Comparison of ENCODE assay signal across 9 cellular contexts in the genomic region with DNA sequence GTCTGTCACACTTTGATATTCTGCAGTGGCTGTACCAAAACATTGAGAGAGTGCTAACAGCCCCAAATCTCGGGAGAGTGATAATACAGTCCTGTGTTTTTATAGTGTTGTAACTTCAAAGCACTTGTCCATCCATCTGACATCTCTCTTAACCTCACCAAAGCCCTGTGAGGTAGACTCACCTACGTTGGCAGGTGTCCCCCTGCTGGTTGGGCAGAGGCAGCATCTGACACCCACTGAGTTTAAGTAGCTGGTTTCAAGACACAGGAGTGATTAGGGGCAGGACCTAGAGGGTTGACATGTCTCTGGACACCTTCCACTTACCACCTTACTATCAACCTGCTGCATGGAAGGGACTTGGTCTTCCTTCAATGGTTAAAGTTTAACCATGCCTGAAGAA. TPM values are rescaled to one million over a fixed set of nuclear protein-coding genes. Genes with fewer than 3 reads are reported as not detected.
DNase-seq lines count a peak whose midpoint lies in the region; ATAC-seq, FAIRE-seq and TF ChIP-seq lines count a peak whose summit lies in the region.
"Had no signal": no experiment of that assay in that cellular context is flagged by ENCODE, and none has a peak within 500 bp of the region (broad histone marks: within the 10 kb centered on the region; RNA-seq: fewer than 3 reads in every experiment).

No MANE protein-coding gene starts in this region.

- peak; percentile 69 for TF ChIP-seq CTCF in GM12873 (IDR thresholded peaks at IDR 0.05; ENCODE audit: insufficient read depth, low read depth, low read length, missing control alignments)
- TF ChIP-seq CTCF in K562 (IDR thresholded peaks at IDR 0.05 in 2 of 3, conservative IDR thresholded peaks at IDR 0.05 in 1 of 3; ENCODE audit: insufficient read depth in 2 of 3, low read depth in 1 of 3, low read length in 3 of 3), result peak; percentile 66 to 72 (median 70)
- TF ChIP-seq CTCF in mesothelial cell of epicardium (IDR thresholded peaks at IDR 0.05; ENCODE audit: unreplicated experiment), result peak; percentile 34

- no peak overlapping the region for H3K27ac ChIP-seq in K562 (ENCODE audit: extremely low read depth, low read depth, low read length)

- BruUV-seq in K562 (replicated peaks; lab: Mats Ljungman, UMichigan), result no TSS peak

- H3K27me3 Mint-ChIP-seq in mesothelial cell of epicardium (ENCODE audit: low read depth), result no peaks in the 10 kb centered on the region

- DNase-seq in K562 (ENCODE audit: extremely low read depth in 1 of 4, low spot score in 3 of 4) (peak; percentile 45 to 53 (median 50)), mesothelial cell of epicardium (ENCODE audit: low spot score in 2 of 2, unreplicated experiment in 2 of 2) (no peak)
- no peak for DNase-seq in stimulated activated CD4-positive, alpha-beta T cell treated with anti-CD3 and anti-CD28 coated beads, Interleukin-15, amount 100 ng/mL, for 24 hours
- DNase-seq: activated CD4-positive, CD25-positive, alpha-beta regulatory T cell treated with anti-CD3 and anti-CD28 coated beads, Interleukin-2, amount 50 U/mL, for 72 hours had no signal

- H3K4me3 ChIP-seq in K562, result no peak overlapping the region

- ATAC-seq in K562 (peak; percentile 86), HG02938 (IDR thresholded peaks at IDR 0.05; ENCODE audit: unreplicated experiment) (no peak), HG02840 (IDR thresholded peaks at IDR 0.05; ENCODE audit: low FRiP score, unreplicated experiment) (no peak)

- no peaks in the 10 kb centered on the region for H3K9me3 Mint-ChIP-seq in mesothelial cell of epicardium
- H3K9me3 Mint-ChIP-seq: dendritic cell treated with granulocyte-macrophage colony-stimulating factor and Interleukin-4, amounts not matched to agents 40 ng/mL and 50 ng/mL, for 4 days had no signal

- H3K4me3 Mint-ChIP-seq in mesothelial cell of epicardium, result no peak overlapping the region
- H3K4me3 Mint-ChIP-seq: dendritic cell treated with granulocyte-macrophage colony-stimulating factor and Interleukin-4, amounts not matched to agents 40 ng/mL and 50 ng/mL, for 4 days had no signal

- peak; percentile 66 for FAIRE-seq in K562 (lab: Jason Lieb, UNC)

- no peaks in the 10 kb centered on the region for H3K79me2 ChIP-seq in K562 (ENCODE audit: control insufficient read depth, insufficient read depth, low read length)

- no peak for TF ChIP-seq EP300 in Ishikawa (IDR thresholded peaks at IDR 0.05; ENCODE audit: borderline replicate concordance)
- TF ChIP-seq EP300 in K562 (IDR thresholded peaks at IDR 0.05; ENCODE audit: low read length), result no peak

- no peaks in the 10 kb centered on the region for H3K9me1 ChIP-seq in K562 (ENCODE audit: control insufficient read depth, insufficient read depth, low read length)

- H3K36me3 Mint-ChIP-seq in mesothelial cell of epicardium, result peaks cover 15% of the 10 kb centered on the region

- H3K9me3 ChIP-seq in K562 (replicated peaks; ENCODE audit: control insufficient read depth, insufficient read depth, low read depth, low read length), result no peaks in the 10 kb centered on the region

- no peak overlapping the region for H3K9ac ChIP-seq in K562 (ENCODE audit: insufficient read depth in 1 of 2, low read depth in 2 of 2, low read length in 2 of 2)

- no peak overlapping the region for H3K27ac Mint-ChIP-seq in mesothelial cell of epicardium
- H3K27ac Mint-ChIP-seq: dendritic cell treated with granulocyte-macrophage colony-stimulating factor and Interleukin-4, amounts not matched to agents 40 ng/mL and 50 ng/mL, for 4 days had no signal

- intact Hi-C loops in K562 (cut with micrococcal nuclease), result loop anchor here (5.0 kb wide), 1 partner anchor 190 kb away; no protein-coding TSS in a partner anchor

- no peak overlapping the region for H2AFZ ChIP-seq in K562 (ENCODE audit: low read depth, low read length)

- CTCF ChIA-PET in K562 (lab: Yijun Ruan, JAX; ENCODE audit: low intra/inter-chr PET ratio), result no interaction called here

- POLR2A ChIA-PET in K562 (lab: Yijun Ruan, JAX), result interaction anchor here (1.0 kb wide), 1 partner anchor 20 kb away, joined by 3 read pairs; no protein-coding TSS in a partner anchor

- 0 out of 2 replicates have a peak, but pooled peaks cover 5% of the 10 kb centered on the region for H4K20me1 ChIP-seq in K562 (replicated peaks; ENCODE audit: control insufficient read depth, insufficient read depth, low read length)

- no peak overlapping the region for H3K4me2 ChIP-seq in K562 (ENCODE audit: insufficient read depth, low read length)

- no peaks in the 10 kb centered on the region for H3K36me3 ChIP-seq in K562 (ENCODE audit: control insufficient read depth, insufficient read depth, low read length)

- TF ChIP-seq POLR2A in K562 (conservative IDR thresholded peaks at IDR 0.05), result no peak

- peaks cover 29% of the 10 kb centered on the region for H3K4me1 Mint-ChIP-seq in mesothelial cell of epicardium

- in situ Hi-C loops in K562 (cut with MboI), result no loop called here

- TF ChIP-seq RAD21 in Ishikawa (IDR thresholded peaks at IDR 0.05; ENCODE audit: low read depth), result peak; percentile 63
- peak; percentile 51 to 78 for TF ChIP-seq RAD21 in K562 (CRISPR knock-in tag; conservative IDR thresholded peaks at IDR 0.05 in 1 of 2, IDR thresholded peaks at IDR 0.05 in 1 of 2)

- H3K4me1 ChIP-seq in K562 (replicated peaks in 1 of 2; ENCODE audit: control insufficient read depth in 2 of 2, insufficient read depth in 2 of 2, low read length in 2 of 2), result no peaks in the 10 kb centered on the region

- WGBS in K562 (ENCODE audit: insufficient coverage, low coverage, missing lambda C conversion rate), result 0% methylated on average over 2 of the region's 2 CpGs

- peaks cover 38 to 54% of the 10 kb centered on the region in 2 experiments for H3K27me3 ChIP-seq in K562 (ENCODE audit: control insufficient read depth in 2 of 2, insufficient read depth in 2 of 2, low read length in 2 of 2)

TF ChIP-seq in Ishikawa, 13 proteins besides CTCF, POLR2A, EP300 and RAD21:
- TF ChIP-seq, protein P1, sequence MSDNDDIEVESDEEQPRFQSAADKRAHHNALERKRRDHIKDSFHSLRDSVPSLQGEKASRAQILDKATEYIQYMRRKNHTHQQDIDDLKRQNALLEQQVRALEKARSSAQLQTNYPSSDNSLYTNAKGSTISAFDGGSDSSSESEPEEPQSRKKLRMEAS (IDR thresholded peaks at IDR 0.05), result no peak
- TF ChIP-seq YY1 (IDR thresholded peaks at IDR 0.05; ENCODE audit: low read depth), result no peak

TF ChIP-seq in K562, 482 proteins besides CTCF, POLR2A, EP300 and RAD21 (continues in another document):
- TF ChIP-seq, protein P2, sequence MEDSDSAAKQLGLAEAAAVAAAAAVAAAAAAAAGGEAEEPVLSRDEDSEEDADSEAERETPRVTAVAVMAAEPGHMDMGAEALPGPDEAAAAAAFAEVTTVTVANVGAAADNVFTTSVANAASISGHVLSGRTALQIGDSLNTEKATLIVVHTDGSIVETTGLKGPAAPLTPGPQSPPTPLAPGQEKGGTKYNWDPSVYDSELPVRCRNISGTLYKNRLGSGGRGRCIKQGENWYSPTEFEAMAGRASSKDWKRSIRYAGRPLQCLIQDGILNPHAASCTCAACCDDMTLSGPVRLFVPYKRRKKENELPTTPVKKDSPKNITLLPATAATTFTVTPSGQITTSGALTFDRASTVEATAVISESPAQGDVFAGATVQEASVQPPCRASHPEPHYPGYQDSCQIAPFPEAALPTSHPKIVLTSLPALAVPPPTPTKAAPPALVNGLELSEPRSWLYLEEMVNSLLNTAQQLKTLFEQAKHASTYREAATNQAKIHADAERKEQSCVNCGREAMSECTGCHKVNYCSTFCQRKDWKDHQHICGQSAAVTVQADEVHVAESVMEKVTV (CRISPR knock-in tag; IDR thresholded peaks at IDR 0.05), result 0 out of 2 replicates have a peak, but pooled peaks have one; percentile 41
- TF ChIP-seq CBFA2T2 (conservative IDR thresholded peaks at IDR 0.05), result no peak
- no peak for TF ChIP-seq MTF1 (CRISPR knock-in tag; IDR thresholded peaks at IDR 0.05; ENCODE audit: borderline replicate concordance)
- TF ChIP-seq, protein P3, sequence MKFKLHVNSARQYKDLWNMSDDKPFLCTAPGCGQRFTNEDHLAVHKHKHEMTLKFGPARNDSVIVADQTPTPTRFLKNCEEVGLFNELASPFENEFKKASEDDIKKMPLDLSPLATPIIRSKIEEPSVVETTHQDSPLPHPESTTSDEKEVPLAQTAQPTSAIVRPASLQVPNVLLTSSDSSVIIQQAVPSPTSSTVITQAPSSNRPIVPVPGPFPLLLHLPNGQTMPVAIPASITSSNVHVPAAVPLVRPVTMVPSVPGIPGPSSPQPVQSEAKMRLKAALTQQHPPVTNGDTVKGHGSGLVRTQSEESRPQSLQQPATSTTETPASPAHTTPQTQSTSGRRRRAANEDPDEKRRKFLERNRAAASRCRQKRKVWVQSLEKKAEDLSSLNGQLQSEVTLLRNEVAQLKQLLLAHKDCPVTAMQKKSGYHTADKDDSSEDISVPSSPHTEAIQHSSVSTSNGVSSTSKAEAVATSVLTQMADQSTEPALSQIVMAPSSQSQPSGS (CRISPR knock-in tag; IDR thresholded peaks at IDR 0.05), result no peak
- TF ChIP-seq HDAC3 (IDR thresholded peaks at IDR 0.05; ENCODE audit: borderline replicate concordance, partially characterized antibody), result no peak
- TF ChIP-seq MAZ (CRISPR knock-in tag; conservative IDR thresholded peaks at IDR 0.05 in 1 of 2, IDR thresholded peaks at IDR 0.05 in 1 of 2), result no peak
- TF ChIP-seq ETV6 (IDR thresholded peaks at IDR 0.05; ENCODE audit: borderline replicate concordance in 1 of 2, low read depth in 2 of 2, low read length in 1 of 2), result no peak
- TF ChIP-seq ETV6 (CRISPR knock-in tag; IDR thresholded peaks at IDR 0.05; ENCODE audit: borderline replicate concordance), result no peak

RNA-seq across cellular contexts. Expression of a gene that starts 22.9 kb away (rescaled TPM):
- total RNA-seq in K562 (2011; cell fraction: chromatin; rRNA removed; ENCODE audit: low replicate concordance), result not detected in 2 replicates
- total RNA-seq in K562 (2011; cell fraction: nucleolus; rRNA removed), result not detected in 2 replicates
- not detected in 2 replicates for total RNA-seq in K562 (2011; cell fraction: nucleoplasm; rRNA removed)
- 0.04 TPM in 1 of 2 replicates, not detected in the other for total RNA-seq in K562 (2014; rRNA removed)
- not detected in 2 replicates for total RNA-seq in K562 (2014; rRNA removed; fragmentation: Illumina TruSeq; extraction: Trizol)
- total RNA-seq in K562 (2015; rRNA removed; fragmentation: Illumina TruSeq; extraction: Trizol), result not detected in 2 replicates
- total RNA-seq in K562 (2021), result 0.04 TPM in 2 replicates
- not detected in 2 replicates for polyA plus RNA-seq in K562 (2011; rRNA removed)
- polyA plus RNA-seq in K562 (2011; cell fraction: cytosol; rRNA removed), result not detected in 2 replicates
- not detected in 2 replicates for polyA plus RNA-seq in K562 (2011; cell fraction: nucleus; rRNA removed)
- 0.04 TPM in 1 of 2 replicates, not detected in the other for polyA plus RNA-seq in K562 (2012)
- polyA plus RNA-seq in K562 (2014; fragmentation: Illumina TruSeq; extraction: Trizol), result not detected in 2 replicates
- not detected for polyA plus RNA-seq in K562 (2014; fragmentation: Nextera tagmentation; extraction: Ambion mirVana)
- not detected in 2 replicates for polyA plus RNA-seq in K562 (2014; rRNA removed)
- polyA minus RNA-seq in K562 (2011; rRNA and poly(A)+ RNA removed), result not detected in 2 replicates
- not detected in 2 replicates for polyA minus RNA-seq in K562 (2011; cell fraction: cytosol; rRNA and poly(A)+ RNA removed)
- polyA minus RNA-seq in K562 (2011; cell fraction: nucleus; rRNA and poly(A)+ RNA removed), result not detected in 2 replicates
- total RNA-seq in mesothelial cell of epicardium, result 68.7 to 70.5 TPM (median 70.0 TPM) in 3 replicates

Comparison
In these comparisons a context has a peak if more than half of its experiments do, and no peak if none do; other contexts are left out.
1. DNase-seq: peak in K562 (4 of 4); none in mesothelial cell of epicardium (0 of 2) and stimulated activated CD4-positive, alpha-beta T cell treated with anti-CD3 and anti-CD28 coated beads, Interleukin-15, amount 100 ng/mL, for 24 hours (single experiment).
2. RNA of a gene that starts 22.9 kb away (total RNA-seq): 68.7 to 70.5 TPM in mesothelial cell of epicardium; 0.04 TPM in K562; every median in the first group is over 10 times any median in the second.
3. Peak in every context shown above with its lines, with median percentiles within 50 percentile points of each other: CTCF ChIP-seq.